Comparison of ENCODE assay signal across 20 cellular contexts in genomic region chr7:137848095-137848494, GRCh38. TPM values are rescaled to one million over a fixed set of nuclear protein-coding genes. Genes with fewer than 3 reads are reported as not detected.
DNase-seq lines count a peak whose midpoint lies in the region; FAIRE-seq and TF ChIP-seq lines count a peak whose summit lies in the region.
"Had no signal": no experiment of that assay in that cellular context is flagged by ENCODE, and none has a peak within 500 bp of the region (broad histone marks: within the 10 kb centered on the region; RNA-seq: fewer than 3 reads in every experiment).

No MANE protein-coding gene starts in this region.

- intact Hi-C loops in CD4-positive, alpha-beta memory T cell (cut with micrococcal nuclease) = no loop called here

- TF ChIP-seq RAD21 in neural cell (conservative IDR thresholded peaks at IDR 0.05) = no peak

- H3K4me1 ChIP-seq in CD4-positive, alpha-beta memory T cell (ENCODE audit: insufficient read depth, low read length) = peaks cover 12% of the 10 kb centered on the region

- no peaks in the 10 kb centered on the region for H3F3A ChIP-seq in neural cell (ENCODE audit: insufficient read depth, low read length, poor library complexity, severe bottlenecking)

- peak overlapping the region in 7 of 8 donors; percentile 15 to 58 (median 37) for H3K4me3 Mint-ChIP-seq in CD4-positive, alpha-beta memory T cell
- H3K4me3 Mint-ChIP-seq: activated B cell treated with CpG ODN at 0.5 μM for 24 hours; activated CD4-positive, alpha-beta memory T cell treated with anti-CD3 and anti-CD28 coated beads for 36 hours; stimulated activated memory B cell treated with anti-CD40 and anti-IgM and Interleukin-4, amounts not matched to agents 10 μg/mL and 1 μg/mL and 100 μg/mL, for 72 hours had no signal

- peaks cover 0 to 4% (median 0%) of the 10 kb centered on the region in 8 donors for H3K9me3 Mint-ChIP-seq in CD4-positive, alpha-beta memory T cell
- H3K9me3 Mint-ChIP-seq: activated B cell treated with CpG ODN at 0.5 μM for 24 hours; activated CD4-positive, alpha-beta memory T cell treated with anti-CD3 and anti-CD28 coated beads for 36 hours had no signal

- no peak overlapping the region for H2AFZ ChIP-seq in neural cell (ENCODE audit: low read depth, low read length)

- POLR2A ChIA-PET in CD4-positive, alpha-beta memory T cell (lab: Charles Lee; ENCODE audit: partially characterized antibody) = no interaction called here

- peaks cover 33% of the 10 kb centered on the region for H3K27me3 ChIP-seq in CD4-positive, alpha-beta memory T cell (ENCODE audit: insufficient read depth, low read length)
- no peaks in the 10 kb centered on the region for H3K27me3 ChIP-seq in neural cell (ENCODE audit: insufficient read depth, low read depth, low read length)

- H3K9me2 ChIP-seq in neural cell (ENCODE audit: insufficient read depth, low read length) = no peaks in the 10 kb centered on the region

- no peak for DNase-seq in CD4-positive, alpha-beta memory T cell
- no peak for DNase-seq in GM12891 (ENCODE audit: insufficient read length, low spot score)
- peak; percentile 24 for DNase-seq in cerebellar cortex (ENCODE audit: low spot score)
- no peak for DNase-seq in GM19239 (ENCODE audit: insufficient read length, low spot score)
- no peak for DNase-seq in activated CD8-positive, alpha-beta memory T cell treated with anti-CD3 and anti-CD28 coated beads, Interleukin-2, amount 50 U/mL, for 48 hours
- DNase-seq in stimulated activated CD4-positive, alpha-beta T cell treated with anti-CD3 and anti-CD28 coated beads, Interleukin-15, amount 100 ng/mL, for 24 hours = no peak
- DNase-seq: activated B cell treated with CpG ODN at 0.5 μM for 24 hours; activated CD4-positive, alpha-beta memory T cell treated with anti-CD3 and anti-CD28 coated beads for 36 hours; activated naive CD4-positive, alpha-beta T cell; dermis blood vessel endothelial cell; IMR-90; left colon; NCI-H2081; NCI-H446 treated with DMSO at 0.1 percent for 48 hours; NK-92 treated with Interleukin-12 subunit alpha and Interleukin-12 subunit beta, amount 100 ng/mL, for 24 hours had no signal

- TF ChIP-seq EP300 in neural cell (conservative IDR thresholded peaks at IDR 0.05; ENCODE audit: poor library complexity, severe bottlenecking) = no peak

- H4K20me1 ChIP-seq in neural cell (ENCODE audit: insufficient read depth) = no peaks in the 10 kb centered on the region

- H3K9me3 ChIP-seq in CD4-positive, alpha-beta memory T cell (ENCODE audit: control insufficient read depth in 1 of 2, low read length in 2 of 2) = no peaks in the 10 kb centered on the region
- no peaks in the 10 kb centered on the region for H3K9me3 ChIP-seq in neural cell (ENCODE audit: low read length)
- H3K9me3 ChIP-seq: thoracic aorta had no signal

- H3K27ac ChIP-seq in CD4-positive, alpha-beta memory T cell (ENCODE audit: low read depth, low read length) = no peak overlapping the region
- peak overlapping the region; percentile 84 for H3K27ac ChIP-seq in neural cell (ENCODE audit: low read length)
- H3K27ac ChIP-seq: SJSA1 had no signal

- H3K27me3 Mint-ChIP-seq in CD4-positive, alpha-beta memory T cell = peaks cover 37 to 38% of the 10 kb centered on the region in 2 donors

- H3K4me3 ChIP-seq in CD4-positive, alpha-beta memory T cell (ENCODE audit: low read length in 2 of 2) = no peak overlapping the region
- peak overlapping the region; percentile 95 for H3K4me3 ChIP-seq in neural cell (ENCODE audit: low read length)
- H3K4me3 ChIP-seq: SJSA1 had no signal

- H3K36me3 Mint-ChIP-seq in CD4-positive, alpha-beta memory T cell = no peaks in the 10 kb centered on the region
- H3K36me3 Mint-ChIP-seq: activated CD4-positive, alpha-beta memory T cell treated with anti-CD3 and anti-CD28 coated beads for 36 hours had no signal

- H3K36me3 ChIP-seq in CD4-positive, alpha-beta memory T cell (ENCODE audit: insufficient read depth, low read length) = no peaks in the 10 kb centered on the region
- H3K36me3 ChIP-seq in neural cell (ENCODE audit: insufficient read depth, low read length) = no peaks in the 10 kb centered on the region
- H3K36me3 ChIP-seq: SJSA1, thoracic aorta had no signal

- H3K4me1 Mint-ChIP-seq in CD4-positive, alpha-beta memory T cell = peaks cover 4 to 33% (median 13%) of the 10 kb centered on the region in 4 donors
- H3K4me1 Mint-ChIP-seq: stimulated activated memory B cell treated with anti-CD40 and anti-IgM and Interleukin-4, amounts not matched to agents 10 μg/mL and 1 μg/mL and 100 μg/mL, for 72 hours had no signal

- no peak for TF ChIP-seq POLR2A in GM12891 (IDR thresholded peaks at IDR 0.05; ENCODE audit: low read depth, low read length)

- FAIRE-seq in GM12891 (lab: Jason Lieb, UNC) = peak; percentile 31
- no peak for FAIRE-seq in GM19239 (lab: Jason Lieb, UNC)
- FAIRE-seq: H1 had no signal

- peaks cover 23% of the 10 kb centered on the region for H3K79me2 ChIP-seq in neural cell (replicated peaks; ENCODE audit: insufficient read depth, low read length)

- peak overlapping the region; percentile 81 for H3K4me2 ChIP-seq in neural cell (ENCODE audit: low read length)

- peak overlapping the region; percentile 92 for H3K9ac ChIP-seq in neural cell (ENCODE audit: low read length)

- H3K27ac Mint-ChIP-seq in CD4-positive, alpha-beta memory T cell = no peak overlapping the region
- H3K27ac Mint-ChIP-seq: activated B cell treated with CpG ODN at 0.5 μM for 24 hours; activated CD4-positive, alpha-beta memory T cell treated with anti-CD3 and anti-CD28 coated beads for 36 hours; stimulated activated memory B cell treated with anti-CD40 and anti-IgM and Interleukin-4, amounts not matched to agents 10 μg/mL and 1 μg/mL and 100 μg/mL, for 72 hours had no signal

- no peak for TF ChIP-seq CTCF in neural cell (IDR thresholded peaks at IDR 0.05; ENCODE audit: poor library complexity, severe bottlenecking)

- CTCF ChIA-PET in CD4-positive, alpha-beta memory T cell (lab: Charles Lee; ENCODE audit: partially characterized antibody) = no interaction called here

TF ChIP-seq in GM12891, 5 proteins besides CTCF, POLR2A, EP300 and RAD21:
- no peak for TF ChIP-seq POU2F2 (IDR thresholded peaks at IDR 0.05; ENCODE audit: low read depth, low read length)
- TF ChIP-seq POLR2AphosphoS5 (IDR thresholded peaks at IDR 0.05; ENCODE audit: low read depth, low read length) = no peak
- no peak for TF ChIP-seq TAF1 (IDR thresholded peaks at IDR 0.05; ENCODE audit: low read depth, low read length)
- no peak for TF ChIP-seq PAX5 (IDR thresholded peaks at IDR 0.05; ENCODE audit: insufficient read depth, low read length, severe bottlenecking)
- TF ChIP-seq SPI1 (IDR thresholded peaks at IDR 0.05; ENCODE audit: low read depth, low read length) = no peak

TF ChIP-seq in neural cell, 6 proteins besides CTCF, POLR2A, EP300 and RAD21:
- no peak for TF ChIP-seq POLR2AphosphoS5 (IDR thresholded peaks at IDR 0.05)
- TF ChIP-seq REST (IDR thresholded peaks at IDR 0.05; ENCODE audit: borderline replicate concordance) = no peak
- TF ChIP-seq EZH2 (IDR thresholded peaks at IDR 0.05; ENCODE audit: borderline replicate concordance, insufficient read depth, low read length, poor library complexity, severe bottlenecking) = no peak
- no peak for TF ChIP-seq TAF1 (IDR thresholded peaks at IDR 0.05; ENCODE audit: low read depth)
- TF ChIP-seq MXI1 (conservative IDR thresholded peaks at IDR 0.05; ENCODE audit: poor library complexity, severe bottlenecking) = no peak
- TF ChIP-seq SMC3 (conservative IDR thresholded peaks at IDR 0.05; ENCODE audit: poor library complexity) = no peak

RNA-seq across cellular contexts. Expression of gene DGKI, which starts 1.3 kb away (rescaled TPM):
- total RNA-seq in CD4-positive, alpha-beta memory T cell = under 1 TPM in 1 of 2 experiments, not detected in 1; 0.11 TPM
- polyA plus RNA-seq in CD4-positive, alpha-beta memory T cell = not detected
- polyA plus RNA-seq in GM12891 (2012; ENCODE audit: low read depth, missing spikeins) = 3.5 TPM
- 15.7 and 15.8 TPM in 2 replicates for polyA plus RNA-seq in neural cell
- polyA minus RNA-seq in neural cell = 85.0 and 91.0 TPM in 2 replicates
- total RNA-seq: activated B cell treated with CpG ODN at 0.5 μM for 24 hours had no signal

Comparison
In these comparisons a context has a peak if more than half of its experiments do, and no peak if none do; other contexts are left out.
1. RNA of gene DGKI, which starts 1.3 kb away (polyA plus RNA-seq): 15.7 to 15.8 TPM in neural cell; not detected in CD4-positive, alpha-beta memory T cell; every median in the first group is over 10 times any median in the second.